In genomic region chr2:230658877-230659652, GRCh38 we compare ENCODE assay signal across 1 cellular context.
TF ChIP-seq lines count a peak whose summit lies in the region.

No MANE protein-coding gene starts in this region.

TF ChIP-seq in K562, 482 proteins besides CTCF, POLR2A, EP300 and RAD21 (continued from another document and continues in another):
- TF ChIP-seq ZNF740 (CRISPR knock-in tag; IDR thresholded peaks at IDR 0.05) (no peak), ZNF740 (tag; IDR thresholded peaks at IDR 0.05) (no peak), NR2C2 (CRISPR knock-in tag; IDR thresholded peaks at IDR 0.05) (no peak), NR2C2 (tag; IDR thresholded peaks at IDR 0.05) (peak; percentile 19; the same call in 1 of the 2 replicates), NEUROD1 (IDR thresholded peaks at IDR 0.05; ENCODE audit: borderline replicate concordance, low read depth, low read length, partially characterized antibody) (peak; percentile 60), XRCC3 (IDR thresholded peaks at IDR 0.05) (no peak), FOXJ3 (CRISPR knock-in tag; IDR thresholded peaks at IDR 0.05) (no peak), ZNF436 (CRISPR knock-in tag; IDR thresholded peaks at IDR 0.05) (no peak), SMARCA5 (IDR thresholded peaks at IDR 0.05) (peak; percentile 55), HDAC3 (IDR thresholded peaks at IDR 0.05; ENCODE audit: borderline replicate concordance, partially characterized antibody) (peak; percentile 66), NFXL1 (CRISPR knock-in tag; IDR thresholded peaks at IDR 0.05) (no peak), NR2F6 (CRISPR knock-in tag; IDR thresholded peaks at IDR 0.05) (no peak), RBM34 (IDR thresholded peaks at IDR 0.05; ENCODE audit: borderline replicate concordance, insufficient read depth, low read length) (no peak), NFRKB (IDR thresholded peaks at IDR 0.05; ENCODE audit: low read depth) (peak; percentile 95), CEBPG (CRISPR knock-in tag; IDR thresholded peaks at IDR 0.05) (no peak), CEBPG (tag; conservative IDR thresholded peaks at IDR 0.05 in 1 of 2, IDR thresholded peaks at IDR 0.05 in 1 of 2) (no peak), PCBP2 (IDR thresholded peaks at IDR 0.05; ENCODE audit: low read depth, low read length, poor library complexity, severe bottlenecking) (no peak), ZEB2 (IDR thresholded peaks at IDR 0.05) (peak; percentile 78), ZNF407 (IDR thresholded peaks at IDR 0.05; ENCODE audit: low read depth) (no peak), ZNF583 (CRISPR knock-in tag; IDR thresholded peaks at IDR 0.05) (no peak), NBN (IDR thresholded peaks at IDR 0.05; ENCODE audit: low read depth) (peak; percentile 61; the same call in 1 of the 2 replicates), SIN3B (IDR thresholded peaks at IDR 0.05; ENCODE audit: low read depth) (no peak), RBFOX2 (IDR thresholded peaks at IDR 0.05; ENCODE audit: low read depth, low read length) (peak; percentile 70), OTX1 (CRISPR knock-in tag; IDR thresholded peaks at IDR 0.05) (0 out of 2 replicates have a peak, but pooled peaks have one; percentile 23), REST (CRISPR knock-in tag; IDR thresholded peaks at IDR 0.05; ENCODE audit: low read depth) (no peak), HDAC6 (IDR thresholded peaks at IDR 0.05; ENCODE audit: low read depth, low read length) (no peak), FOXP1 (CRISPR knock-in tag; IDR thresholded peaks at IDR 0.05) (no peak), GATA2 (CRISPR knock-in tag; IDR thresholded peaks at IDR 0.05) (peak; percentile 87), EGR1 (conservative IDR thresholded peaks at IDR 0.05) (peak; percentile 65), C11orf30 (IDR thresholded peaks at IDR 0.05; ENCODE audit: low read depth) (peak; percentile 79), ZBTB17 (CRISPR knock-in tag; IDR thresholded peaks at IDR 0.05) (no peak; the same call in none of the 2 replicates), U2AF1 (optimal IDR thresholded peaks at IDR 0.05; ENCODE audit: low read depth, low read length) (no peak), ZNF274 (IDR thresholded peaks at IDR 0.05; ENCODE audit: borderline replicate concordance, low read depth, low read length) (no peak), MTA3 (IDR thresholded peaks at IDR 0.05; ENCODE audit: borderline replicate concordance) (peak; percentile 28; the same call in 1 of the 2 replicates), RNF2 (IDR thresholded peaks at IDR 0.05) (peak; percentile 95), ZNF24 (IDR thresholded peaks at IDR 0.05) (no peak), MNT (conservative IDR thresholded peaks at IDR 0.05) (peak; percentile 32 to 33; a peak in 2 of 4 replicates), CBX1 (IDR thresholded peaks at IDR 0.05; ENCODE audit: low read depth) (no peak), CREM (IDR thresholded peaks at IDR 0.05; ENCODE audit: low read depth) (peak; percentile 43), XRCC5 (IDR thresholded peaks at IDR 0.05; ENCODE audit: low read depth, low read length) (no peak), ZMIZ1 (IDR thresholded peaks at IDR 0.05; ENCODE audit: low read depth in 2 of 2, low read length in 2 of 2) (peak in 1 of 2 experiments; percentile 86; a peak in 2 of 4 replicates)
- TF ChIP-seq, protein P1, sequence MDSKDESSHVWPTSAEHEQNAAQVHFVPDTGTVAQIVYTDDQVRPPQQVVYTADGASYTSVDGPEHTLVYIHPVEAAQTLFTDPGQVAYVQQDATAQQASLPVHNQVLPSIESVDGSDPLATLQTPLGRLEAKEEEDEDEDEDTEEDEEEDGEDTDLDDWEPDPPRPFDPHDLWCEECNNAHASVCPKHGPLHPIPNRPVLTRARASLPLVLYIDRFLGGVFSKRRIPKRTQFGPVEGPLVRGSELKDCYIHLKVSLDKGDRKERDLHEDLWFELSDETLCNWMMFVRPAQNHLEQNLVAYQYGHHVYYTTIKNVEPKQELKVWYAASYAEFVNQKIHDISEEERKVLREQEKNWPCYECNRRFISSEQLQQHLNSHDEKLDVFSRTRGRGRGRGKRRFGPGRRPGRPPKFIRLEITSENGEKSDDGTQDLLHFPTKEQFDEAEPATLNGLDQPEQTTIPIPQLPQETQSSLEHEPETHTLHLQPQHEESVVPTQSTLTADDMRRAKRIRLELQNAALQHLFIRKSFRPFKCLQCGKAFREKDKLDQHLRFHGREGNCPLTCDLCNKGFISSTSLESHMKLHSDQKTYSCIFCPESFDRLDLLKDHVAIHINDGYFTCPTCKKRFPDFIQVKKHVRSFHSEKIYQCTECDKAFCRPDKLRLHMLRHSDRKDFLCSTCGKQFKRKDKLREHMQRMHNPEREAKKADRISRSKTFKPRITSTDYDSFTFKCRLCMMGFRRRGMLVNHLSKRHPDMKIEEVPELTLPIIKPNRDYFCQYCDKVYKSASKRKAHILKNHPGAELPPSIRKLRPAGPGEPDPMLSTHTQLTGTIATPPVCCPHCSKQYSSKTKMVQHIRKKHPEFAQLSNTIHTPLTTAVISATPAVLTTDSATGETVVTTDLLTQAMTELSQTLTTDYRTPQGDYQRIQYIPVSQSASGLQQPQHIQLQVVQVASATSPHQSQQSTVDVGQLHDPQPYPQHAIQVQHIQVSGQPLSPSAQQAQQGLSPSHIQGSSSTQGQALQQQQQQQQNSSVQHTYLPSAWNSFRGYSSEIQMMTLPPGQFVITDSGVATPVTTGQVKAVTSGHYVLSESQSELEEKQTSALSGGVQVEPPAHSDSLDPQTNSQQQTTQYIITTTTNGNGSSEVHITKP (IDR thresholded peaks at IDR 0.05; ENCODE audit: partially characterized antibody) = peak; percentile 50
- TF ChIP-seq, protein P2, sequence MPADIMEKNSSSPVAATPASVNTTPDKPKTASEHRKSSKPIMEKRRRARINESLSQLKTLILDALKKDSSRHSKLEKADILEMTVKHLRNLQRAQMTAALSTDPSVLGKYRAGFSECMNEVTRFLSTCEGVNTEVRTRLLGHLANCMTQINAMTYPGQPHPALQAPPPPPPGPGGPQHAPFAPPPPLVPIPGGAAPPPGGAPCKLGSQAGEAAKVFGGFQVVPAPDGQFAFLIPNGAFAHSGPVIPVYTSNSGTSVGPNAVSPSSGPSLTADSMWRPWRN (IDR thresholded peaks at IDR 0.05; ENCODE audit: low read depth) = peak; percentile 49; the same call in 1 of the 2 replicates
